36 cellular contexts compared by ENCODE assay signal in the genomic region with DNA sequence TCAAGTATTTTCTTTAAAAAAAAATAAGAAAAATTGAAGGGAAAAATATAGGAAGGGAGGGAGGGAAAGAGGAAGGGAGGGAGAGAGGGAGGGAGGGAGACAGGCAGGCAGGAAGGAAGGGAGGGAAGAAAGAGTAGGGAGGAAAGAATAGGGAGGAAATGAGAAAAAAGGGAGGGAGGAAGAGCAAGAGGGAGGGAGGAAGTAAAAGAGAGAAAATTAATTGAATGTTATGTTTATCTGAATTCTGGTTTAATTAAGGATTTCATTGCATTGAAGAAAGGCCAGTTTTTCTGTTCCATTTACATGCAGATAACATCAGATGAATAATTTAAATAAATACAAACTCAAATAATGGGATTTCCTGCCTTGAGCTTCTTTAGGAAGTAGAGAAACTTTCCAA.
"Had no signal": no experiment of that assay in that cellular context is flagged by ENCODE, and none has a peak within 500 bp of the region (broad histone marks: within the 10 kb centered on the region; RNA-seq: fewer than 3 reads in every experiment).

No MANE protein-coding gene starts in this region.

- ATAC-seq: activated CD8-positive, alpha-beta T cell treated with anti-CD3 and anti-CD28 coated beads for 36 hours; activated naive CD8-positive, alpha-beta T cell treated with anti-CD3 and anti-CD28 coated beads, Interleukin-2, amount 50 U/mL, for 24 hours had no signal

- H3K27me3 Mint-ChIP-seq: activated B cell treated with CpG ODN at 0.5 μM for 24 hours; activated CD4-positive, alpha-beta memory T cell treated with anti-CD3 and anti-CD28 coated beads for 36 hours; activated CD4-positive, alpha-beta T cell treated with anti-CD3 and anti-CD28 coated beads, Interleukin-2, amount 10 ng/mL, durations not matched to agents 24 days and 14 days; activated CD8-positive, alpha-beta T cell treated with anti-CD3 and anti-CD28 coated beads for 36 hours; activated naive CD4-positive, alpha-beta T cell treated with anti-CD3 and anti-CD28 coated beads, Interleukin-2, amount 10 ng/mL, durations not matched to agents 7 days and 5 days; activated naive CD4-positive, alpha-beta T cell treated with anti-CD3 and anti-CD28 coated beads, Interleukin-2, amount 50 U/mL, for 24 hours; activated naive CD8-positive, alpha-beta T cell; activated naive CD8-positive, alpha-beta T cell treated with anti-CD3 and anti-CD28 coated beads, Interleukin-2, amount 50 U/mL, for 24 hours; activated T-cell treated with anti-CD3 and anti-CD28 coated beads, Interleukin-2, amount 50 U/mL, for 24 hours; central memory CD8-positive, alpha-beta T cell had no signal

- H3K4me3 ChIP-seq: ascending aorta, cardiac muscle cell had no signal

- H3K27ac Mint-ChIP-seq: activated B cell treated with CpG ODN at 0.5 μM for 24 hours; activated CD4-positive, alpha-beta memory T cell treated with anti-CD3 and anti-CD28 coated beads for 36 hours; activated CD4-positive, alpha-beta T cell treated with anti-CD3 and anti-CD28 coated beads, Interleukin-2, amount 10 ng/mL, durations not matched to agents 24 days and 14 days; activated CD8-positive, alpha-beta T cell treated with anti-CD3 and anti-CD28 coated beads for 36 hours; activated naive CD4-positive, alpha-beta T cell treated with anti-CD3 and anti-CD28 coated beads, Interleukin-2, amount 10 ng/mL, durations not matched to agents 7 days and 5 days; activated naive CD4-positive, alpha-beta T cell treated with anti-CD3 and anti-CD28 coated beads, Interleukin-2, amount 50 U/mL, for 24 hours; activated naive CD8-positive, alpha-beta T cell; activated naive CD8-positive, alpha-beta T cell treated with anti-CD3 and anti-CD28 coated beads, Interleukin-2, amount 10 ng/mL, durations not matched to agents 7 days and 5 days; activated naive CD8-positive, alpha-beta T cell treated with anti-CD3 and anti-CD28 coated beads, Interleukin-2, amount 50 U/mL, for 24 hours; activated T-cell treated with anti-CD3 and anti-CD28 coated beads, Interleukin-2, amount 50 U/mL, for 24 hours; activated T-helper 2 cell treated with anti-CD3 and anti-CD28 coated beads, Interferon-gamma antibody, Interleukin-2, Interleukin-4, amounts not matched to agents 10 μg/mL and 5 μg/mL and 100 μg/mL, durations not matched to agents 14 hours and 24 hours and 36 hours; brain; T-helper 1 cell treated with Interleukin-12 subunit alpha and Interleukin-12 subunit beta and Interleukin-4 antibody, amounts not matched to agents 30 μg/mL and 1 μg/mL, for 36 hours; T-helper 2 cell treated with Interferon-gamma antibody and Interleukin-4, amounts not matched to agents 5 μg/mL and 100 μg/mL, for 36 hours had no signal

- DNase-seq: activated B cell treated with CpG ODN at 0.5 μM for 24 hours; activated CD4-positive, alpha-beta memory T cell treated with anti-CD3 and anti-CD28 coated beads for 36 hours; activated CD4-positive, alpha-beta T cell treated with anti-CD3 and anti-CD28 coated beads for 4 hours; activated CD4-positive, alpha-beta T cell treated with anti-CD3 and anti-CD28 coated beads, Interleukin-2, amount 10 ng/mL, durations not matched to agents 24 days and 14 days; activated CD4-positive, alpha-beta T cell treated with anti-CD3 and anti-CD28 coated beads, Interleukin-2, amount 50 U/mL, for 1 hour; activated CD4-positive, alpha-beta T cell treated with anti-CD3 and anti-CD28 coated beads, Interleukin-2, amount 50 U/mL, for 4 hours; activated CD4-positive, CD25-positive, alpha-beta regulatory T cell treated with anti-CD3 and anti-CD28 coated beads, Interleukin-2, amount 50 U/mL, for 72 hours; activated CD8-positive, alpha-beta memory T cell treated with anti-CD3 and anti-CD28 coated beads, Interleukin-2, amount 50 U/mL, for 4 hours; activated CD8-positive, alpha-beta T cell treated with anti-CD3 and anti-CD28 coated beads for 36 hours; activated effector memory CD4-positive, alpha-beta T cell treated with Interleukin-2 at 50 U/mL for 16 hours; activated gamma-delta T cell; activated naive CD4-positive, alpha-beta T cell treated with anti-CD3 and anti-CD28 coated beads, Interleukin-2, amount 10 ng/mL, durations not matched to agents 7 days and 5 days; activated naive CD4-positive, alpha-beta T cell treated with Interleukin-2 at 50 U/mL for 16 hours; activated naive CD8-positive, alpha-beta T cell treated with anti-CD3 and anti-CD28 coated beads, Interleukin-2, amount 10 ng/mL, durations not matched to agents 7 days and 5 days; activated naive CD8-positive, alpha-beta T cell treated with anti-CD3 and anti-CD28 coated beads, Interleukin-2, amount 50 U/mL, for 24 hours; activated T-cell treated with anti-CD3 and anti-CD28 coated beads for 4 hours; activated T-cell treated with anti-CD3 and anti-CD28 coated beads, Interleukin-2, amount 50 U/mL, for 24 hours; activated T-cell treated with anti-CD3 and anti-CD28 coated beads, Interleukin-2, amount 50 U/mL, for 48 hours; amygdala; anterior cingulate cortex; caudate nucleus; cerebellar nuclear complex; T-helper 2 cell; T-helper 9 cell had no signal

- H3K27me3 ChIP-seq: ascending aorta, cardiac muscle cell had no signal

- H3K9me3 Mint-ChIP-seq: activated B cell treated with CpG ODN at 0.5 μM for 24 hours; activated CD4-positive, alpha-beta memory T cell treated with anti-CD3 and anti-CD28 coated beads for 36 hours; activated CD4-positive, alpha-beta T cell treated with anti-CD3 and anti-CD28 coated beads, Interleukin-2, amount 10 ng/mL, durations not matched to agents 24 days and 14 days; activated CD8-positive, alpha-beta T cell treated with anti-CD3 and anti-CD28 coated beads for 36 hours; activated naive CD4-positive, alpha-beta T cell treated with anti-CD3 and anti-CD28 coated beads, Interleukin-2, amount 10 ng/mL, durations not matched to agents 7 days and 5 days; activated naive CD4-positive, alpha-beta T cell treated with anti-CD3 and anti-CD28 coated beads, Interleukin-2, amount 50 U/mL, for 24 hours; activated naive CD8-positive, alpha-beta T cell treated with anti-CD3 and anti-CD28 coated beads, Interleukin-2, amount 10 ng/mL, durations not matched to agents 7 days and 5 days; activated naive CD8-positive, alpha-beta T cell treated with anti-CD3 and anti-CD28 coated beads, Interleukin-2, amount 50 U/mL, for 24 hours; activated T-cell treated with anti-CD3 and anti-CD28 coated beads, Interleukin-2, amount 50 U/mL, for 24 hours; activated T-helper 2 cell treated with anti-CD3 and anti-CD28 coated beads, Interferon-gamma antibody, Interleukin-2, Interleukin-4, amounts not matched to agents 10 μg/mL and 5 μg/mL and 100 μg/mL, durations not matched to agents 14 hours and 24 hours and 36 hours; brain; central memory CD8-positive, alpha-beta T cell; T-helper 1 cell treated with Interleukin-12 subunit alpha and Interleukin-12 subunit beta and Interleukin-4 antibody, amounts not matched to agents 30 μg/mL and 1 μg/mL, for 36 hours; T-helper 2 cell treated with Interferon-gamma antibody and Interleukin-4, amounts not matched to agents 5 μg/mL and 100 μg/mL, for 36 hours had no signal

- H3K36me3 ChIP-seq: ascending aorta, cardiac muscle cell had no signal

- H3K36me3 Mint-ChIP-seq: activated CD4-positive, alpha-beta memory T cell treated with anti-CD3 and anti-CD28 coated beads for 36 hours; activated naive CD4-positive, alpha-beta T cell treated with anti-CD3 and anti-CD28 coated beads, Interleukin-2, amount 10 ng/mL, durations not matched to agents 7 days and 5 days; activated naive CD4-positive, alpha-beta T cell treated with anti-CD3 and anti-CD28 coated beads, Interleukin-2, amount 50 U/mL, for 24 hours; activated naive CD8-positive, alpha-beta T cell treated with anti-CD3 and anti-CD28 coated beads, Interleukin-2, amount 10 ng/mL, durations not matched to agents 7 days and 5 days; brain had no signal

- FAIRE-seq: bronchial epithelial cell, TTC549 had no signal

- H3K4me3 Mint-ChIP-seq: activated B cell treated with CpG ODN at 0.5 μM for 24 hours; activated CD4-positive, alpha-beta memory T cell treated with anti-CD3 and anti-CD28 coated beads for 36 hours; activated CD4-positive, alpha-beta T cell treated with anti-CD3 and anti-CD28 coated beads, Interleukin-2, amount 10 ng/mL, durations not matched to agents 24 days and 14 days; activated CD8-positive, alpha-beta T cell treated with anti-CD3 and anti-CD28 coated beads for 36 hours; activated naive CD4-positive, alpha-beta T cell treated with anti-CD3 and anti-CD28 coated beads, Interleukin-2, amount 10 ng/mL, durations not matched to agents 7 days and 5 days; activated naive CD4-positive, alpha-beta T cell treated with anti-CD3 and anti-CD28 coated beads, Interleukin-2, amount 50 U/mL, for 24 hours; activated naive CD8-positive, alpha-beta T cell; activated naive CD8-positive, alpha-beta T cell treated with anti-CD3 and anti-CD28 coated beads, Interleukin-2, amount 10 ng/mL, durations not matched to agents 7 days and 5 days; activated naive CD8-positive, alpha-beta T cell treated with anti-CD3 and anti-CD28 coated beads, Interleukin-2, amount 50 U/mL, for 24 hours; activated T-cell treated with anti-CD3 and anti-CD28 coated beads, Interleukin-2, amount 50 U/mL, for 24 hours; brain; central memory CD8-positive, alpha-beta T cell; T-helper 1 cell treated with Interleukin-12 subunit alpha and Interleukin-12 subunit beta and Interleukin-4 antibody, amounts not matched to agents 30 μg/mL and 1 μg/mL, for 36 hours; T-helper 2 cell treated with Interferon-gamma antibody and Interleukin-4, amounts not matched to agents 5 μg/mL and 100 μg/mL, for 36 hours had no signal

- H3K4me1 Mint-ChIP-seq: activated B cell treated with CpG ODN at 0.5 μM for 24 hours; activated CD4-positive, alpha-beta T cell treated with anti-CD3 and anti-CD28 coated beads, Interleukin-2, amount 10 ng/mL, durations not matched to agents 24 days and 14 days; activated naive CD4-positive, alpha-beta T cell treated with anti-CD3 and anti-CD28 coated beads, Interleukin-2, amount 10 ng/mL, durations not matched to agents 7 days and 5 days; activated naive CD4-positive, alpha-beta T cell treated with anti-CD3 and anti-CD28 coated beads, Interleukin-2, amount 50 U/mL, for 24 hours; activated naive CD8-positive, alpha-beta T cell treated with anti-CD3 and anti-CD28 coated beads, Interleukin-2, amount 10 ng/mL, durations not matched to agents 7 days and 5 days; activated naive CD8-positive, alpha-beta T cell treated with anti-CD3 and anti-CD28 coated beads, Interleukin-2, amount 50 U/mL, for 24 hours; central memory CD8-positive, alpha-beta T cell had no signal

- H3K9me3 ChIP-seq: ascending aorta had no signal

- H3K27ac ChIP-seq: ascending aorta, cardiac muscle cell, VCaP had no signal
